In genomic region chr21:41766051-41766882, GRCh38 we compare ENCODE assay signal across 9 cellular contexts. TPM values are rescaled to one million over a fixed set of nuclear protein-coding genes. Genes with fewer than 3 reads are reported as not detected.
DNase-seq lines count a peak whose midpoint lies in the region; ATAC-seq, FAIRE-seq and TF ChIP-seq lines count a peak whose summit lies in the region.
"Had no signal": no experiment of that assay in that cellular context is flagged by ENCODE, and none has a peak within 500 bp of the region (broad histone marks: within the 10 kb centered on the region; RNA-seq: fewer than 3 reads in every experiment).

No MANE protein-coding gene starts in this region.

- peak overlapping the region; percentile 69 for H3K4me3 Mint-ChIP-seq in activated CD8-positive, alpha-beta T cell treated with anti-CD3 and anti-CD28 coated beads for 36 hours
- no peak overlapping the region for H3K4me3 Mint-ChIP-seq in activated CD8-positive, alpha-beta T cell treated with anti-CD3 and anti-CD28 coated beads, Interleukin-2, amount 10 ng/mL, durations not matched to agents 7 days and 5 days
- peak overlapping the region; percentile 92 for H3K4me3 Mint-ChIP-seq in type B pancreatic cell

- no peaks in the 10 kb centered on the region for H3K36me3 ChIP-seq in breast epithelium
- no peaks in the 10 kb centered on the region for H3K36me3 ChIP-seq in liver (ENCODE audit: control insufficient read depth in 4 of 4, insufficient read depth in 3 of 4, low read depth in 1 of 4, low read length in 3 of 4)
- no peaks in the 10 kb centered on the region for H3K36me3 ChIP-seq in Karpas-422 (ENCODE audit: insufficient read depth, low read length)

- DNase-seq in activated CD8-positive, alpha-beta T cell treated with anti-CD3 and anti-CD28 coated beads for 36 hours = no peak
- no peak for DNase-seq in activated CD8-positive, alpha-beta T cell treated with anti-CD3 and anti-CD28 coated beads, Interleukin-2, amount 10 ng/mL, durations not matched to agents 7 days and 5 days
- no peak for DNase-seq in breast epithelium (ENCODE audit: low spot score in 2 of 2)
- no peak for DNase-seq in type B pancreatic cell (ENCODE audit: extremely low spot score, unreplicated experiment)
- DNase-seq in D721Med (ENCODE audit: insufficient read length, low spot score) = no peak
- no peak for DNase-seq in NCI-H2107 (lab: John Stamatoyannopoulos, UW)
- no peak for DNase-seq in Karpas-422
- DNase-seq: C1 segment of cervical spinal cord had no signal

- H4K20me1 ChIP-seq in Karpas-422 (ENCODE audit: insufficient read depth, low read depth, low read length) = no peaks in the 10 kb centered on the region

- no peak for TF ChIP-seq POLR2A in breast epithelium (IDR thresholded peaks at IDR 0.05)

- CTCF ChIA-PET in activated CD8-positive, alpha-beta T cell treated with anti-CD3 and anti-CD28 coated beads for 36 hours (lab: Charles Lee) = interaction anchor here (1.0 kb wide), 1 partner anchor 17 kb away, joined by 3 read pairs; no protein-coding TSS in a partner anchor
- CTCF ChIA-PET in activated CD8-positive, alpha-beta T cell treated with anti-CD3 and anti-CD28 coated beads, Interleukin-2, amount 10 ng/mL, durations not matched to agents 7 days and 5 days (lab: Charles Lee) = no interaction called here

- H3K27ac ChIP-seq in breast epithelium (peak overlapping the region; percentile 85 to 92), liver (ENCODE audit: low read depth in 1 of 2, low read length in 2 of 2) (peak overlapping the region; percentile 85 to 92), Karpas-422 (ENCODE audit: low read length) (no peak overlapping the region)

- TF ChIP-seq RAD21 in liver (IDR thresholded peaks at IDR 0.05) = no peak

- H3K4me3 ChIP-seq in breast epithelium (peak overlapping the region in 2 of 3 donors; percentile 76 to 79), liver (ENCODE audit: low read depth in 1 of 3, low read length in 3 of 3) (peak overlapping the region; percentile 76 to 94 (median 86)), Karpas-422 (ENCODE audit: low read length) (no peak overlapping the region)

- ATAC-seq in activated CD8-positive, alpha-beta T cell treated with anti-CD3 and anti-CD28 coated beads for 36 hours = no peak
- no peak for ATAC-seq in activated CD8-positive, alpha-beta T cell treated with anti-CD3 and anti-CD28 coated beads, Interleukin-2, amount 10 ng/mL, durations not matched to agents 7 days and 5 days

- H3K79me2 ChIP-seq in Karpas-422 (ENCODE audit: low read length) = no peaks in the 10 kb centered on the region

- no peak overlapping the region for H2AFZ ChIP-seq in Karpas-422 (ENCODE audit: low read length)

- H3K27ac Mint-ChIP-seq in activated CD8-positive, alpha-beta T cell treated with anti-CD3 and anti-CD28 coated beads for 36 hours = no peak overlapping the region
- no peak overlapping the region for H3K27ac Mint-ChIP-seq in activated CD8-positive, alpha-beta T cell treated with anti-CD3 and anti-CD28 coated beads, Interleukin-2, amount 10 ng/mL, durations not matched to agents 7 days and 5 days
- H3K27ac Mint-ChIP-seq in type B pancreatic cell = peak overlapping the region; percentile 91

- FAIRE-seq in D721Med (lab: Jason Lieb, UNC) = no peak

- H3K27me3 ChIP-seq in breast epithelium (peaks cover 0 to 29% of the 10 kb centered on the region in 2 donors), liver (ENCODE audit: control insufficient read depth in 4 of 4, insufficient read depth in 4 of 4, low read length in 3 of 4) (no peaks in the 10 kb centered on the region), Karpas-422 (ENCODE audit: low read length) (no peaks in the 10 kb centered on the region)

- H3K36me3 Mint-ChIP-seq in activated CD8-positive, alpha-beta T cell treated with anti-CD3 and anti-CD28 coated beads for 36 hours (ENCODE audit: low read depth) = no peaks in the 10 kb centered on the region
- no peaks in the 10 kb centered on the region for H3K36me3 Mint-ChIP-seq in activated CD8-positive, alpha-beta T cell treated with anti-CD3 and anti-CD28 coated beads, Interleukin-2, amount 10 ng/mL, durations not matched to agents 7 days and 5 days (ENCODE audit: low read depth)
- H3K36me3 Mint-ChIP-seq in type B pancreatic cell = no peaks in the 10 kb centered on the region

- no peaks in the 10 kb centered on the region for H3K9me3 Mint-ChIP-seq in activated CD8-positive, alpha-beta T cell treated with anti-CD3 and anti-CD28 coated beads for 36 hours
- H3K9me3 Mint-ChIP-seq in activated CD8-positive, alpha-beta T cell treated with anti-CD3 and anti-CD28 coated beads, Interleukin-2, amount 10 ng/mL, durations not matched to agents 7 days and 5 days (ENCODE audit: insufficient read depth) = no peaks in the 10 kb centered on the region
- H3K9me3 Mint-ChIP-seq in type B pancreatic cell = no peaks in the 10 kb centered on the region

- no peak for TF ChIP-seq CTCF in activated CD8-positive, alpha-beta T cell treated with anti-CD3 and anti-CD28 coated beads for 36 hours (IDR thresholded peaks at IDR 0.05)
- TF ChIP-seq CTCF in breast epithelium (IDR thresholded peaks at IDR 0.05) (no peak), liver (IDR thresholded peaks at IDR 0.05; ENCODE audit: low read depth, low read length, missing input control) (no peak), type B pancreatic cell (conservative IDR thresholded peaks at IDR 0.05) (no peak), D721Med (IDR thresholded peaks at IDR 0.05; ENCODE audit: insufficient read depth, missing control alignments) (no peak)

- no peaks in the 10 kb centered on the region for H3K9me2 ChIP-seq in Karpas-422 (replicated peaks; ENCODE audit: insufficient read depth, low read length)

- H3K4me1 Mint-ChIP-seq in activated CD8-positive, alpha-beta T cell treated with anti-CD3 and anti-CD28 coated beads for 36 hours (ENCODE audit: low read depth) = peaks cover 26% of the 10 kb centered on the region
- H3K4me1 Mint-ChIP-seq in activated CD8-positive, alpha-beta T cell treated with anti-CD3 and anti-CD28 coated beads, Interleukin-2, amount 10 ng/mL, durations not matched to agents 7 days and 5 days (ENCODE audit: low read depth) = peaks cover 34% of the 10 kb centered on the region
- peaks cover 48% of the 10 kb centered on the region for H3K4me1 Mint-ChIP-seq in type B pancreatic cell (ENCODE audit: unreplicated experiment)

- H3K9me3 ChIP-seq in breast epithelium (no peaks in the 10 kb centered on the region), liver (ENCODE audit: control insufficient read depth in 4 of 4, low read length in 3 of 4) (no peaks in the 10 kb centered on the region), Karpas-422 (ENCODE audit: low read length) (no peaks in the 10 kb centered on the region)

- peak overlapping the region; percentile 48 to 68 for H3K9ac ChIP-seq in liver (ENCODE audit: low read depth in 1 of 2, low read length in 2 of 2)
- no peak overlapping the region for H3K9ac ChIP-seq in Karpas-422 (ENCODE audit: low read length)

- WGBS in liver = 5% methylated on average over 86 of the region's 86 CpGs

- intact Hi-C loops in activated CD8-positive, alpha-beta T cell treated with anti-CD3 and anti-CD28 coated beads for 36 hours (cut with micrococcal nuclease) = no loop called here
- intact Hi-C loops in breast epithelium (cut with DNase I; ENCODE audit: low total_unique reads) = no loop called here

- no peak overlapping the region for H3K4me2 ChIP-seq in Karpas-422 (ENCODE audit: low read depth, low read length, poor library complexity, severe bottlenecking)

- POLR2A ChIA-PET in activated CD8-positive, alpha-beta T cell treated with anti-CD3 and anti-CD28 coated beads for 36 hours (lab: Charles Lee) = no interaction called here
- POLR2A ChIA-PET in activated CD8-positive, alpha-beta T cell treated with anti-CD3 and anti-CD28 coated beads, Interleukin-2, amount 10 ng/mL, durations not matched to agents 7 days and 5 days (lab: Charles Lee) = no interaction called here

- H3K4me1 ChIP-seq in breast epithelium (peaks cover 0 to 11% of the 10 kb centered on the region in 2 donors), liver (ENCODE audit: control insufficient read depth in 4 of 4, insufficient read depth in 4 of 4, low read length in 3 of 4) (peaks cover 15 to 52% (median 39%) of the 10 kb centered on the region in 4 donors), Karpas-422 (ENCODE audit: low read length) (no peaks in the 10 kb centered on the region)

- peaks cover 66% of the 10 kb centered on the region for H3K27me3 Mint-ChIP-seq in activated CD8-positive, alpha-beta T cell treated with anti-CD3 and anti-CD28 coated beads for 36 hours
- peaks cover 69% of the 10 kb centered on the region for H3K27me3 Mint-ChIP-seq in activated CD8-positive, alpha-beta T cell treated with anti-CD3 and anti-CD28 coated beads, Interleukin-2, amount 10 ng/mL, durations not matched to agents 7 days and 5 days (ENCODE audit: low read depth)
- H3K27me3 Mint-ChIP-seq in type B pancreatic cell = peaks cover 82% of the 10 kb centered on the region

TF ChIP-seq in liver, 16 proteins besides CTCF, POLR2A, EP300 and RAD21 (continues in another document):
- TF ChIP-seq ZBTB33 (IDR thresholded peaks at IDR 0.05) (no peak), HNF4G (IDR thresholded peaks at IDR 0.05) (no peak), JUND (IDR thresholded peaks at IDR 0.05) (no peak)

RNA-seq across cellular contexts. Expression of gene RIPK4, which starts 0.6 kb away (rescaled TPM):
- under 1 TPM; 0.65 to 0.76 TPM for total RNA-seq in activated CD8-positive, alpha-beta T cell treated with anti-CD3 and anti-CD28 coated beads for 36 hours
- not detected for total RNA-seq in activated CD8-positive, alpha-beta T cell treated with anti-CD3 and anti-CD28 coated beads, Interleukin-2, amount 10 ng/mL, durations not matched to agents 7 days and 5 days
- total RNA-seq in breast epithelium = 10 to 100 TPM in 2 of 3 donors, not detected in 1; 15.7 to 30.3 TPM
- total RNA-seq in liver = 10 to 100 TPM in 1 of 2 donors, 1 to 10 TPM in 1; 9.9 to 22.6 TPM
- 1 to 10 TPM; 4.7 to 7.2 TPM for polyA plus RNA-seq in liver
- 13.7 and 30.3 TPM in 2 replicates for total RNA-seq in type B pancreatic cell (ENCODE audit: low replicate concordance)
- total RNA-seq in Karpas-422 (2014; rRNA removed; shearing (Covaris generic); ENCODE audit: low replicate concordance) = not detected in 2 replicates
